ENCODE assay signal across 14 cellular contexts in genomic region chr13:108368240-108368898, GRCh38.
"Had no signal": no experiment of that assay in that cellular context is flagged by ENCODE, and none has a peak within 500 bp of the region (broad histone marks: within the 10 kb centered on the region; RNA-seq: fewer than 3 reads in every experiment).

No MANE protein-coding gene starts in this region.

- H3K9me3 ChIP-seq: body of pancreas, thyroid gland had no signal

- H3K27ac ChIP-seq: dorsolateral prefrontal cortex, epithelial cell of prostate, right atrium auricular region, thyroid gland had no signal

- H3K36me3 ChIP-seq: right atrium auricular region, thyroid gland had no signal

- H3K4me1 Mint-ChIP-seq: activated CD4-positive, alpha-beta T cell treated with anti-CD3 and anti-CD28 coated beads for 36 hours; natural killer cell had no signal

- H3K4me1 ChIP-seq: body of pancreas, right atrium auricular region, thyroid gland had no signal

- DNase-seq: activated CD4-positive, alpha-beta T cell treated with anti-CD3 and anti-CD28 coated beads for 36 hours; activated CD8-positive, alpha-beta T cell treated with anti-CD3 and anti-CD28 coated beads for 36 hours; activated naive CD4-positive, alpha-beta T cell treated with anti-CD3 and anti-CD28 coated beads for 36 hours; activated T-cell treated with anti-CD3 and anti-CD28 coated beads, Interleukin-2, amount 50 U/mL, for 1 hour; body of pancreas; dorsolateral prefrontal cortex; foreskin fibroblast; natural killer cell; stimulated activated CD4-positive, alpha-beta T cell treated with anti-CD3 and anti-CD28 coated beads, Interleukin-2, amount 100 ng/mL, for 24 hours; stimulated activated naive CD4-positive, alpha-beta T cell treated with Interleukin-2 at 50 U/mL for 16 hours; thyroid gland had no signal

- H3K4me3 ChIP-seq: body of pancreas, dorsolateral prefrontal cortex, right atrium auricular region, thyroid gland had no signal

- H3K27me3 ChIP-seq: body of pancreas, dorsolateral prefrontal cortex, right atrium auricular region, thyroid gland had no signal

- H3K27ac Mint-ChIP-seq: activated CD4-positive, alpha-beta T cell treated with anti-CD3 and anti-CD28 coated beads for 36 hours; activated CD8-positive, alpha-beta T cell treated with anti-CD3 and anti-CD28 coated beads for 36 hours; activated naive CD4-positive, alpha-beta T cell treated with anti-CD3 and anti-CD28 coated beads for 36 hours; natural killer cell; WTC11 had no signal

- H3K36me3 Mint-ChIP-seq: natural killer cell, WTC11 had no signal

- ATAC-seq: activated CD4-positive, alpha-beta T cell treated with anti-CD3 and anti-CD28 coated beads for 36 hours; activated CD8-positive, alpha-beta T cell treated with anti-CD3 and anti-CD28 coated beads for 36 hours; body of pancreas; natural killer cell; WTC11 had no signal

- H3K4me3 Mint-ChIP-seq: activated CD4-positive, alpha-beta T cell treated with anti-CD3 and anti-CD28 coated beads for 36 hours; activated CD8-positive, alpha-beta T cell treated with anti-CD3 and anti-CD28 coated beads for 36 hours; activated naive CD4-positive, alpha-beta T cell treated with anti-CD3 and anti-CD28 coated beads for 36 hours; natural killer cell; WTC11 had no signal
